27 cellular contexts compared by ENCODE assay signal in the genomic region with DNA sequence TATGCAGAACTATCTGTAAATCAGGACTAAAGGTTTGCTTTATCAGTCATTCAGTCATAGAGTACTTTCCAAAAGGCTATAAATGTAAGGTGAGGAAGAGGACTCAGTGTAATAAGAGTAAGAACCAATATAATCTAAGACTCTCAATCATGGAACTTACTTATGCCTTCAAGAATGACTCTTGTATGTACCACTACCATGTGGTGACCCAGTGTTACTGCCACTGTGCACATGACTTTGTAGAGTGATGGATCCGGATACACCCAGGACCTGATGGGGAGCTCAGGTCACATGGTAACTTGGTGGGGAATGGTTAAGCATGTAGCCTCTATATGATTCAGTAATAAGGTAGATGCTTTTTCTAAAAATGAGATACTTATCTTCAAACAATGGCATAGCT.
"Had no signal": no experiment of that assay in that cellular context is flagged by ENCODE, and none has a peak within 500 bp of the region (broad histone marks: within the 10 kb centered on the region; RNA-seq: fewer than 3 reads in every experiment).

No MANE protein-coding gene starts in this region.

- ATAC-seq: activated CD4-positive, alpha-beta T cell treated with anti-CD3 and anti-CD28 coated beads for 36 hours; activated CD8-positive, alpha-beta memory T cell treated with anti-CD3 and anti-CD28 coated beads, Interleukin-2, amount 10 ng/mL, durations not matched to agents 7 days and 5 days; activated CD8-positive, alpha-beta T cell treated with anti-CD3 and anti-CD28 coated beads, Interleukin-2, amount 10 ng/mL, durations not matched to agents 7 days and 5 days; activated naive CD8-positive, alpha-beta T cell treated with anti-CD3 and anti-CD28 coated beads, Interleukin-2, amount 50 U/mL, for 24 hours; body of pancreas; esophagus mucosa had no signal

- H3K36me3 ChIP-seq: adrenal gland had no signal

- H3K4me3 ChIP-seq: adrenal gland, body of pancreas had no signal

- H3K9me3 ChIP-seq: adrenal gland, body of pancreas had no signal

- FAIRE-seq: colon, frontal cortex had no signal

- H3K27ac ChIP-seq: adrenal gland, body of pancreas had no signal

- H3K4me1 ChIP-seq: adrenal gland, body of pancreas had no signal

- DNase-seq: activated CD4-positive, alpha-beta memory T cell treated with anti-CD3 and anti-CD28 coated beads for 36 hours; activated CD4-positive, alpha-beta T cell treated with anti-CD3 and anti-CD28 coated beads for 36 hours; activated CD4-positive, alpha-beta T cell treated with anti-CD3 and anti-CD28 coated beads, Interleukin-2, amount 10 ng/mL, durations not matched to agents 24 days and 14 days; activated CD4-positive, CD25-positive, alpha-beta regulatory T cell; activated CD4-positive, CD25-positive, alpha-beta regulatory T cell treated with anti-CD3 and anti-CD28 coated beads, Interleukin-2, amount 50 U/mL, for 72 hours; activated CD8-positive, alpha-beta memory T cell treated with anti-CD3 and anti-CD28 coated beads, Interleukin-2, amount 10 ng/mL, durations not matched to agents 7 days and 5 days; activated CD8-positive, alpha-beta memory T cell treated with anti-CD3 and anti-CD28 coated beads, Interleukin-2, amount 50 U/mL, for 4 hours; activated CD8-positive, alpha-beta T cell treated with anti-CD3 and anti-CD28 coated beads, Interleukin-2, amount 10 ng/mL, durations not matched to agents 7 days and 5 days; activated effector memory CD4-positive, alpha-beta T cell treated with anti-CD3 and anti-CD28 coated beads, Interleukin-2, amount 50 U/mL, for 16 hours; activated naive CD4-positive, alpha-beta T cell treated with anti-CD3 and anti-CD28 coated beads for 36 hours; activated naive CD8-positive, alpha-beta T cell treated with anti-CD3 and anti-CD28 coated beads for 36 hours; activated naive CD8-positive, alpha-beta T cell treated with anti-CD3 and anti-CD28 coated beads, Interleukin-2, amount 50 U/mL, for 24 hours; activated T-cell treated with anti-CD3 and anti-CD28 coated beads, Interleukin-2, amount 50 U/mL, for 1 hour; activated T-cell treated with anti-CD3 and anti-CD28 coated beads, Interleukin-2, amount 50 U/mL, for 48 hours; adrenal gland; amygdala; aorta; body of pancreas; caudate nucleus; effector CD8-positive, alpha-beta T cell; endodermal cell; foreskin fibroblast; head of caudate nucleus; T-helper 2 cell had no signal

- H3K27me3 ChIP-seq: adrenal gland, body of pancreas had no signal
